In the genomic region with DNA sequence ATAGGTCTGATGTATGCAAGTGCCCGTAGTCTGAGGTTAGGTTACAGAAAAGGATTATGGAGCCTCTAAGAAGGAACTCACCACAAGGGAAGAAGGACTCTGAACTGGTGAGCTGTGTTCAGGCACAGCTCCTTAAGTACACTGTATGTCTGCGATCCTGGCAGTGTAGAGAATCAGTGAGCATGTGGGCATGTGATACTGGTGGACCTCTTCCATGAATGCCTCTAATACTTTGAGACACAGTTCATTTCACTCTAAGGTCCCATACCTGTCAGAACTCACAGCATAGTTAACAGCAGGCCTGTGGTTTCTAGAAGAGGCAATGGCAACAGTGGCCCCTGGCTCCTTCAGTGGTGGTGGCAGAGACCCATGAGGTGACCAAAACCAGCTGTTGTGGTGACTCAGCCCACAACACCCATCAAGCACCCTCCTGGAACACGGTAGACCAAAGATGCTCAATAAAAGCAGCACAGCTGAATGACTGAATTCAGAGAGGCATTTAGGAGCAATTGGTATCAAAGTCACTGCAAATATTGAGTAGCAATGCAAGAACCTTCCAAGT, we compare ENCODE assay signal across 1 cellular context.
A peak's percentile ranks its signal among the peaks of the same experiment; 100 is the strongest.
TF ChIP-seq lines count a peak whose summit lies in the region.

No MANE protein-coding gene starts in this region.

TF ChIP-seq in GM12878, 131 proteins besides CTCF, POLR2A, EP300 and RAD21 (continues in another document):
- TF ChIP-seq, protein P1, sequence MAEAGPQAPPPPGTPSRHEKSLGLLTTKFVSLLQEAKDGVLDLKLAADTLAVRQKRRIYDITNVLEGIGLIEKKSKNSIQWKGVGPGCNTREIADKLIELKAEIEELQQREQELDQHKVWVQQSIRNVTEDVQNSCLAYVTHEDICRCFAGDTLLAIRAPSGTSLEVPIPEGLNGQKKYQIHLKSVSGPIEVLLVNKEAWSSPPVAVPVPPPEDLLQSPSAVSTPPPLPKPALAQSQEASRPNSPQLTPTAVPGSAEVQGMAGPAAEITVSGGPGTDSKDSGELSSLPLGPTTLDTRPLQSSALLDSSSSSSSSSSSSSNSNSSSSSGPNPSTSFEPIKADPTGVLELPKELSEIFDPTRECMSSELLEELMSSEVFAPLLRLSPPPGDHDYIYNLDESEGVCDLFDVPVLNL (IDR thresholded peaks at IDR 0.05; ENCODE audit: low read depth, low read length) = no peak
- peak; percentile 27; the same call in 1 of the 2 replicates for TF ChIP-seq CREM (IDR thresholded peaks at IDR 0.05; ENCODE audit: low read depth)
- no peak for TF ChIP-seq ASH2L (IDR thresholded peaks at IDR 0.05; ENCODE audit: borderline replicate concordance, low read depth)
- no peak for TF ChIP-seq NBN (IDR thresholded peaks at IDR 0.05)
- peak; percentile 96 for TF ChIP-seq POLR2AphosphoS5 (IDR thresholded peaks at IDR 0.05; ENCODE audit: low read length)
- TF ChIP-seq HCFC1 (IDR thresholded peaks at IDR 0.05; ENCODE audit: low read length) = no peak
- no peak for TF ChIP-seq KAT2A (conservative IDR thresholded peaks at IDR 0.05; ENCODE audit: control insufficient read depth, low read depth, low read length)
- TF ChIP-seq CBFB (IDR thresholded peaks at IDR 0.05; ENCODE audit: low read depth) = peak; percentile 93
- TF ChIP-seq TCF7 (IDR thresholded peaks at IDR 0.05; ENCODE audit: borderline replicate concordance) = no peak
- no peak for TF ChIP-seq ZNF274 (IDR thresholded peaks at IDR 0.05; ENCODE audit: insufficient read depth, insufficient read length)
- TF ChIP-seq, protein P2, sequence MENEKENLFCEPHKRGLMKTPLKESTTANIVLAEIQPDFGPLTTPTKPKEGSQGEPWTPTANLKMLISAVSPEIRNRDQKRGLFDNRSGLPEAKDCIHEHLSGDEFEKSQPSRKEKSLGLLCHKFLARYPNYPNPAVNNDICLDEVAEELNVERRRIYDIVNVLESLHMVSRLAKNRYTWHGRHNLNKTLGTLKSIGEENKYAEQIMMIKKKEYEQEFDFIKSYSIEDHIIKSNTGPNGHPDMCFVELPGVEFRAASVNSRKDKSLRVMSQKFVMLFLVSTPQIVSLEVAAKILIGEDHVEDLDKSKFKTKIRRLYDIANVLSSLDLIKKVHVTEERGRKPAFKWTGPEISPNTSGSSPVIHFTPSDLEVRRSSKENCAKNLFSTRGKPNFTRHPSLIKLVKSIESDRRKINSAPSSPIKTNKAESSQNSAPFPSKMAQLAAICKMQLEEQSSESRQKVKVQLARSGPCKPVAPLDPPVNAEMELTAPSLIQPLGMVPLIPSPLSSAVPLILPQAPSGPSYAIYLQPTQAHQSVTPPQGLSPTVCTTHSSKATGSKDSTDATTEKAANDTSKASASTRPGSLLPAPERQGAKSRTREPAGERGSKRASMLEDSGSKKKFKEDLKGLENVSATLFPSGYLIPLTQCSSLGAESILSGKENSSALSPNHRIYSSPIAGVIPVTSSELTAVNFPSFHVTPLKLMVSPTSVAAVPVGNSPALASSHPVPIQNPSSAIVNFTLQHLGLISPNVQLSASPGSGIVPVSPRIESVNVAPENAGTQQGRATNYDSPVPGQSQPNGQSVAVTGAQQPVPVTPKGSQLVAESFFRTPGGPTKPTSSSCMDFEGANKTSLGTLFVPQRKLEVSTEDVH (IDR thresholded peaks at IDR 0.05; ENCODE audit: low read depth, partially characterized antibody) = no peak
- no peak for TF ChIP-seq STAT1 (conservative IDR thresholded peaks at IDR 0.05)
- TF ChIP-seq, protein P3, sequence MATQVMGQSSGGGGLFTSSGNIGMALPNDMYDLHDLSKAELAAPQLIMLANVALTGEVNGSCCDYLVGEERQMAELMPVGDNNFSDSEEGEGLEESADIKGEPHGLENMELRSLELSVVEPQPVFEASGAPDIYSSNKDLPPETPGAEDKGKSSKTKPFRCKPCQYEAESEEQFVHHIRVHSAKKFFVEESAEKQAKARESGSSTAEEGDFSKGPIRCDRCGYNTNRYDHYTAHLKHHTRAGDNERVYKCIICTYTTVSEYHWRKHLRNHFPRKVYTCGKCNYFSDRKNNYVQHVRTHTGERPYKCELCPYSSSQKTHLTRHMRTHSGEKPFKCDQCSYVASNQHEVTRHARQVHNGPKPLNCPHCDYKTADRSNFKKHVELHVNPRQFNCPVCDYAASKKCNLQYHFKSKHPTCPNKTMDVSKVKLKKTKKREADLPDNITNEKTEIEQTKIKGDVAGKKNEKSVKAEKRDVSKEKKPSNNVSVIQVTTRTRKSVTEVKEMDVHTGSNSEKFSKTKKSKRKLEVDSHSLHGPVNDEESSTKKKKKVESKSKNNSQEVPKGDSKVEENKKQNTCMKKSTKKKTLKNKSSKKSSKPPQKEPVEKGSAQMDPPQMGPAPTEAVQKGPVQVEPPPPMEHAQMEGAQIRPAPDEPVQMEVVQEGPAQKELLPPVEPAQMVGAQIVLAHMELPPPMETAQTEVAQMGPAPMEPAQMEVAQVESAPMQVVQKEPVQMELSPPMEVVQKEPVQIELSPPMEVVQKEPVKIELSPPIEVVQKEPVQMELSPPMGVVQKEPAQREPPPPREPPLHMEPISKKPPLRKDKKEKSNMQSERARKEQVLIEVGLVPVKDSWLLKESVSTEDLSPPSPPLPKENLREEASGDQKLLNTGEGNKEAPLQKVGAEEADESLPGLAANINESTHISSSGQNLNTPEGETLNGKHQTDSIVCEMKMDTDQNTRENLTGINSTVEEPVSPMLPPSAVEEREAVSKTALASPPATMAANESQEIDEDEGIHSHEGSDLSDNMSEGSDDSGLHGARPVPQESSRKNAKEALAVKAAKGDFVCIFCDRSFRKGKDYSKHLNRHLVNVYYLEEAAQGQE (IDR thresholded peaks at IDR 0.05; ENCODE audit: low read depth, low read length) = no peak
- TF ChIP-seq TCF12 (IDR thresholded peaks at IDR 0.05; ENCODE audit: low read depth, low read length) = peak; percentile 33; the same call in 1 of the 2 replicates
- TF ChIP-seq, protein P4, sequence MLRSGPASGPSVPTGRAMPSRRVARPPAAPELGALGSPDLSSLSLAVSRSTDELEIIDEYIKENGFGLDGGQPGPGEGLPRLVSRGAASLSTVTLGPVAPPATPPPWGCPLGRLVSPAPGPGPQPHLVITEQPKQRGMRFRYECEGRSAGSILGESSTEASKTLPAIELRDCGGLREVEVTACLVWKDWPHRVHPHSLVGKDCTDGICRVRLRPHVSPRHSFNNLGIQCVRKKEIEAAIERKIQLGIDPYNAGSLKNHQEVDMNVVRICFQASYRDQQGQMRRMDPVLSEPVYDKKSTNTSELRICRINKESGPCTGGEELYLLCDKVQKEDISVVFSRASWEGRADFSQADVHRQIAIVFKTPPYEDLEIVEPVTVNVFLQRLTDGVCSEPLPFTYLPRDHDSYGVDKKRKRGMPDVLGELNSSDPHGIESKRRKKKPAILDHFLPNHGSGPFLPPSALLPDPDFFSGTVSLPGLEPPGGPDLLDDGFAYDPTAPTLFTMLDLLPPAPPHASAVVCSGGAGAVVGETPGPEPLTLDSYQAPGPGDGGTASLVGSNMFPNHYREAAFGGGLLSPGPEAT (IDR thresholded peaks at IDR 0.05; ENCODE audit: low read depth) = no peak
- TF ChIP-seq RAD51 (IDR thresholded peaks at IDR 0.05) = no peak
- no peak for TF ChIP-seq MEF2B (IDR thresholded peaks at IDR 0.05; ENCODE audit: partially characterized antibody, poor library complexity, severe bottlenecking)
- TF ChIP-seq YBX1 (IDR thresholded peaks at IDR 0.05) = no peak
- TF ChIP-seq, protein P5, sequence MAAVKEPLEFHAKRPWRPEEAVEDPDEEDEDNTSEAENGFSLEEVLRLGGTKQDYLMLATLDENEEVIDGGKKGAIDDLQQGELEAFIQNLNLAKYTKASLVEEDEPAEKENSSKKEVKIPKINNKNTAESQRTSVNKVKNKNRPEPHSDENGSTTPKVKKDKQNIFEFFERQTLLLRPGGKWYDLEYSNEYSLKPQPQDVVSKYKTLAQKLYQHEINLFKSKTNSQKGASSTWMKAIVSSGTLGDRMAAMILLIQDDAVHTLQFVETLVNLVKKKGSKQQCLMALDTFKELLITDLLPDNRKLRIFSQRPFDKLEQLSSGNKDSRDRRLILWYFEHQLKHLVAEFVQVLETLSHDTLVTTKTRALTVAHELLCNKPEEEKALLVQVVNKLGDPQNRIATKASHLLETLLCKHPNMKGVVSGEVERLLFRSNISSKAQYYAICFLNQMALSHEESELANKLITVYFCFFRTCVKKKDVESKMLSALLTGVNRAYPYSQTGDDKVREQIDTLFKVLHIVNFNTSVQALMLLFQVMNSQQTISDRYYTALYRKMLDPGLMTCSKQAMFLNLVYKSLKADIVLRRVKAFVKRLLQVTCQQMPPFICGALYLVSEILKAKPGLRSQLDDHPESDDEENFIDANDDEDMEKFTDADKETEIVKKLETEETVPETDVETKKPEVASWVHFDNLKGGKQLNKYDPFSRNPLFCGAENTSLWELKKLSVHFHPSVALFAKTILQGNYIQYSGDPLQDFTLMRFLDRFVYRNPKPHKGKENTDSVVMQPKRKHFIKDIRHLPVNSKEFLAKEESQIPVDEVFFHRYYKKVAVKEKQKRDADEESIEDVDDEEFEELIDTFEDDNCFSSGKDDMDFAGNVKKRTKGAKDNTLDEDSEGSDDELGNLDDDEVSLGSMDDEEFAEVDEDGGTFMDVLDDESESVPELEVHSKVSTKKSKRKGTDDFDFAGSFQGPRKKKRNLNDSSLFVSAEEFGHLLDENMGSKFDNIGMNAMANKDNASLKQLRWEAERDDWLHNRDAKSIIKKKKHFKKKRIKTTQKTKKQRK (IDR thresholded peaks at IDR 0.05; ENCODE audit: low read depth, low read length) = no peak
- TF ChIP-seq ZSCAN29 (IDR thresholded peaks at IDR 0.05) = no peak
- TF ChIP-seq MTA3 (IDR thresholded peaks at IDR 0.05; ENCODE audit: borderline replicate concordance, low read length) = peak; percentile 71; the same call in 1 of the 2 replicates
- TF ChIP-seq, protein P6, sequence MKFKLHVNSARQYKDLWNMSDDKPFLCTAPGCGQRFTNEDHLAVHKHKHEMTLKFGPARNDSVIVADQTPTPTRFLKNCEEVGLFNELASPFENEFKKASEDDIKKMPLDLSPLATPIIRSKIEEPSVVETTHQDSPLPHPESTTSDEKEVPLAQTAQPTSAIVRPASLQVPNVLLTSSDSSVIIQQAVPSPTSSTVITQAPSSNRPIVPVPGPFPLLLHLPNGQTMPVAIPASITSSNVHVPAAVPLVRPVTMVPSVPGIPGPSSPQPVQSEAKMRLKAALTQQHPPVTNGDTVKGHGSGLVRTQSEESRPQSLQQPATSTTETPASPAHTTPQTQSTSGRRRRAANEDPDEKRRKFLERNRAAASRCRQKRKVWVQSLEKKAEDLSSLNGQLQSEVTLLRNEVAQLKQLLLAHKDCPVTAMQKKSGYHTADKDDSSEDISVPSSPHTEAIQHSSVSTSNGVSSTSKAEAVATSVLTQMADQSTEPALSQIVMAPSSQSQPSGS (IDR thresholded peaks at IDR 0.05; ENCODE audit: low read length) = peak; percentile 40; the same call in 1 of the 2 replicates
- peak; percentile 98 for TF ChIP-seq PML (IDR thresholded peaks at IDR 0.05; ENCODE audit: low read length)
- no peak for TF ChIP-seq RELA (IDR thresholded peaks at IDR 0.05; ENCODE audit: borderline replicate concordance, partially characterized antibody)
- TF ChIP-seq SP1 (IDR thresholded peaks at IDR 0.05; ENCODE audit: low read depth, low read length) = no peak
- TF ChIP-seq TCF3 (IDR thresholded peaks at IDR 0.05; ENCODE audit: borderline replicate concordance, insufficient read depth, low read depth, low read length) = peak; percentile 57; the same call in 1 of the 2 replicates
- no peak for TF ChIP-seq IKZF2 (IDR thresholded peaks at IDR 0.05)
- TF ChIP-seq, protein P7, sequence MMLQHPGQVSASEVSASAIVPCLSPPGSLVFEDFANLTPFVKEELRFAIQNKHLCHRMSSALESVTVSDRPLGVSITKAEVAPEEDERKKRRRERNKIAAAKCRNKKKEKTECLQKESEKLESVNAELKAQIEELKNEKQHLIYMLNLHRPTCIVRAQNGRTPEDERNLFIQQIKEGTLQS (IDR thresholded peaks at IDR 0.05; ENCODE audit: borderline replicate concordance, extremely low read depth, low read depth, low read length) = no peak
- TF ChIP-seq NFXL1 (IDR thresholded peaks at IDR 0.05; ENCODE audit: borderline replicate concordance) = no peak
- no peak for TF ChIP-seq IRF4 (IDR thresholded peaks at IDR 0.05; ENCODE audit: low read depth, low read length)
- TF ChIP-seq TARDBP (IDR thresholded peaks at IDR 0.05; ENCODE audit: borderline replicate concordance) = peak; percentile 49; the same call in 1 of the 2 replicates
- TF ChIP-seq CREB1 (IDR thresholded peaks at IDR 0.05; ENCODE audit: low read depth) = no peak
- TF ChIP-seq, protein P8, sequence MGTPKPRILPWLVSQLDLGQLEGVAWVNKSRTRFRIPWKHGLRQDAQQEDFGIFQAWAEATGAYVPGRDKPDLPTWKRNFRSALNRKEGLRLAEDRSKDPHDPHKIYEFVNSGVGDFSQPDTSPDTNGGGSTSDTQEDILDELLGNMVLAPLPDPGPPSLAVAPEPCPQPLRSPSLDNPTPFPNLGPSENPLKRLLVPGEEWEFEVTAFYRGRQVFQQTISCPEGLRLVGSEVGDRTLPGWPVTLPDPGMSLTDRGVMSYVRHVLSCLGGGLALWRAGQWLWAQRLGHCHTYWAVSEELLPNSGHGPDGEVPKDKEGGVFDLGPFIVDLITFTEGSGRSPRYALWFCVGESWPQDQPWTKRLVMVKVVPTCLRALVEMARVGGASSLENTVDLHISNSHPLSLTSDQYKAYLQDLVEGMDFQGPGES (IDR thresholded peaks at IDR 0.05) = no peak
- TF ChIP-seq, protein P9, sequence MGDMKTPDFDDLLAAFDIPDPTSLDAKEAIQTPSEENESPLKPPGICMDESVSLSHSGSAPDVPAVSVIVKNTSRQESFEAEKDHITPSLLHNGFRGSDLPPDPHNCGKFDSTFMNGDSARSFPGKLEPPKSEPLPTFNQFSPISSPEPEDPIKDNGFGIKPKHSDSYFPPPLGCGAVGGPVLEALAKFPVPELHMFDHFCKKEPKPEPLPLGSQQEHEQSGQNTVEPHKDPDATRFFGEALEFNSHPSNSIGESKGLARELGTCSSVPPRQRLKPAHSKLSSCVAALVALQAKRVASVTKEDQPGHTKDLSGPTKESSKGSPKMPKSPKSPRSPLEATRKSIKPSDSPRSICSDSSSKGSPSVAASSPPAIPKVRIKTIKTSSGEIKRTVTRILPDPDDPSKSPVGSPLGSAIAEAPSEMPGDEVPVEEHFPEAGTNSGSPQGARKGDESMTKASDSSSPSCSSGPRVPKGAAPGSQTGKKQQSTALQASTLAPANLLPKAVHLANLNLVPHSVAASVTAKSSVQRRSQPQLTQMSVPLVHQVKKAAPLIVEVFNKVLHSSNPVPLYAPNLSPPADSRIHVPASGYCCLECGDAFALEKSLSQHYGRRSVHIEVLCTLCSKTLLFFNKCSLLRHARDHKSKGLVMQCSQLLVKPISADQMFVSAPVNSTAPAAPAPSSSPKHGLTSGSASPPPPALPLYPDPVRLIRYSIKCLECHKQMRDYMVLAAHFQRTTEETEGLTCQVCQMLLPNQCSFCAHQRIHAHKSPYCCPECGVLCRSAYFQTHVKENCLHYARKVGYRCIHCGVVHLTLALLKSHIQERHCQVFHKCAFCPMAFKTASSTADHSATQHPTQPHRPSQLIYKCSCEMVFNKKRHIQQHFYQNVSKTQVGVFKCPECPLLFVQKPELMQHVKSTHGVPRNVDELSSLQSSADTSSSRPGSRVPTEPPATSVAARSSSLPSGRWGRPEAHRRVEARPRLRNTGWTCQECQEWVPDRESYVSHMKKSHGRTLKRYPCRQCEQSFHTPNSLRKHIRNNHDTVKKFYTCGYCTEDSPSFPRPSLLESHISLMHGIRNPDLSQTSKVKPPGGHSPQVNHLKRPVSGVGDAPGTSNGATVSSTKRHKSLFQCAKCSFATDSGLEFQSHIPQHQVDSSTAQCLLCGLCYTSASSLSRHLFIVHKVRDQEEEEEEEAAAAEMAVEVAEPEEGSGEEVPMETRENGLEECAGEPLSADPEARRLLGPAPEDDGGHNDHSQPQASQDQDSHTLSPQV (IDR thresholded peaks at IDR 0.05) = no peak
- TF ChIP-seq RB1 (IDR thresholded peaks at IDR 0.05; ENCODE audit: borderline replicate concordance) = no peak
